7 cellular contexts compared by ENCODE assay signal in the genomic region with DNA sequence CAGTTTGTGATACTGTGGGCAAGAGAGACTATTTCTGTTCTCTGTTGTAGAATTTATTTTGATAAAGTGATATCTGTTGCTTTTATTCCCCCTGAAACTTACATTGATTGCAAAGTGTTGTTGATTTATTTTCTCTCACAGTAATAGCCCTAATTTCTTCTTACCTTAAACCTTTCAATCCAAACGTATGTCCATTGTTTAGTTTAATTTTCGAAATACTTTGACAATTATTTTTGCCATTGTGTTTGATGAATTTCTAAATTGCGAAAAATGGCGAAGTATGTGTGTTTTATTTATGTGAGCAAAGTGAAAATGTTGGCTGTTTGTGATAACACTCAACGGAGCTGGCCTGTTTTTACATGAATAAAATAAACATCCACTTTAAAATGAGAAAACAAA. TPM values are rescaled to one million over a fixed set of nuclear protein-coding genes. Genes with fewer than 3 reads are reported as not detected.
DNase-seq lines count a peak whose midpoint lies in the region; TF ChIP-seq lines count a peak whose summit lies in the region.
"Had no signal": no experiment of that assay in that cellular context is flagged by ENCODE, and none has a peak within 500 bp of the region (broad histone marks: within the 10 kb centered on the region; RNA-seq: fewer than 3 reads in every experiment).

No MANE protein-coding gene starts in this region.

- H3K79me2 ChIP-seq in neural progenitor cell (ENCODE audit: low read depth), result peaks cover 43% of the 10 kb centered on the region

- in situ Hi-C loops in brain microvascular endothelial cell (cut with HindIII; ENCODE audit: low pct_ligation_motif_present, low sequenced_read_pairs), result no loop called here

- H3K27me3 ChIP-seq in brain microvascular endothelial cell (replicated peaks) (no peaks in the 10 kb centered on the region), neural progenitor cell (peaks cover 28% of the 10 kb centered on the region)

- H3K4me3 ChIP-seq in brain microvascular endothelial cell (ENCODE audit: low read depth, low read length) (peak overlapping the region; percentile 89), neural progenitor cell (peak overlapping the region; percentile 70)

- no peaks in the 10 kb centered on the region for H3K36me3 Mint-ChIP-seq in neural progenitor cell

- peaks cover 2% of the 10 kb centered on the region for H3K4me1 Mint-ChIP-seq in neural progenitor cell

- peaks cover 2% of the 10 kb centered on the region for H3K27me3 Mint-ChIP-seq in neural progenitor cell (ENCODE audit: insufficient read depth, low read depth)

- DNase-seq in brain microvascular endothelial cell (no peak), neural progenitor cell (ENCODE audit: low spot score) (no peak), NCI-H774 (lab: John Stamatoyannopoulos, UW) (no peak), ureter (ENCODE audit: low spot score) (no peak), T1000 (lab: John Stamatoyannopoulos, UW) (no peak)

- H3K9ac ChIP-seq in ES-I3 (ENCODE audit: low read depth, low read length) (peak overlapping the region; percentile 100), neural progenitor cell (peak overlapping the region; percentile 80)

- no peak overlapping the region for H3K4me3 Mint-ChIP-seq in neural progenitor cell
- H3K4me3 Mint-ChIP-seq: brain had no signal

- peak overlapping the region; percentile 80 for H2AFZ ChIP-seq in neural progenitor cell (replicated peaks)

- no peaks in the 10 kb centered on the region for H3F3A ChIP-seq in neural progenitor cell (ENCODE audit: low read depth)

- H3K36me3 ChIP-seq in ES-I3 (ENCODE audit: insufficient read depth, low read length) (no peaks in the 10 kb centered on the region), brain microvascular endothelial cell (replicated peaks) (no peaks in the 10 kb centered on the region), neural progenitor cell (no peaks in the 10 kb centered on the region)

- no peak for TF ChIP-seq CTCF in brain microvascular endothelial cell (IDR thresholded peaks at IDR 0.05; ENCODE audit: low read depth, low read length, missing control alignments)
- no peak for TF ChIP-seq CTCF in neural progenitor cell (IDR thresholded peaks at IDR 0.05)

- H3K9me3 Mint-ChIP-seq in neural progenitor cell, result no peaks in the 10 kb centered on the region
- H3K9me3 Mint-ChIP-seq: brain had no signal

- no peaks in the 10 kb centered on the region for H4K20me1 ChIP-seq in neural progenitor cell (ENCODE audit: low read depth)

- peaks cover 6% of the 10 kb centered on the region; the same call in 1 of the 2 replicates for H3K4me1 ChIP-seq in ES-I3 (ENCODE audit: insufficient read depth, low read length)
- peaks cover 14% of the 10 kb centered on the region for H3K4me1 ChIP-seq in neural progenitor cell

- peak overlapping the region; percentile 89 for H3K4me2 ChIP-seq in neural progenitor cell

- H3K27ac Mint-ChIP-seq in neural progenitor cell, result no peak overlapping the region

- H3K27ac ChIP-seq in brain microvascular endothelial cell (no peak overlapping the region), neural progenitor cell (no peak overlapping the region)

- H3K9me3 ChIP-seq in ES-I3 (ENCODE audit: control insufficient read depth, insufficient read depth, low read length) (no peaks in the 10 kb centered on the region), neural progenitor cell (ENCODE audit: low read depth) (no peaks in the 10 kb centered on the region)

RNA-seq across cellular contexts. Expression of gene ZSCAN26, which starts 0.4 kb away (rescaled TPM):
- total RNA-seq in neural progenitor cell (ENCODE audit: low replicate concordance) (36.8 and 40.5 TPM in 2 replicates), ureter (16.9 TPM)

RNA-seq across cellular contexts. Expression of gene NKAPL, which starts 7.5 kb away (rescaled TPM):
- total RNA-seq in neural progenitor cell (ENCODE audit: low replicate concordance), result not detected in 2 replicates
- 1.4 TPM for total RNA-seq in ureter

RNA-seq across cellular contexts. Expression of gene ZKSCAN4, which starts 14.5 kb away (rescaled TPM):
- total RNA-seq in neural progenitor cell (ENCODE audit: low replicate concordance) (5.9 and 9.8 TPM in 2 replicates), ureter (6.2 TPM)

RNA-seq across cellular contexts. Expression of gene PGBD1, which starts 14.8 kb away (rescaled TPM):
- 13.6 and 13.8 TPM in 2 replicates for total RNA-seq in neural progenitor cell (ENCODE audit: low replicate concordance)
- total RNA-seq in ureter, result 3.1 TPM

RNA-seq across cellular contexts. Expression of gene ZSCAN9, which starts 41.5 kb away (rescaled TPM):
- 34.6 and 34.7 TPM in 2 replicates for total RNA-seq in neural progenitor cell (ENCODE audit: low replicate concordance)
- total RNA-seq in ureter, result 22.4 TPM
